In genomic region chr7:11817111-11817710, GRCh38 we compare ENCODE assay signal across 17 cellular contexts. TPM values are rescaled to one million over a fixed set of nuclear protein-coding genes. Genes with fewer than 3 reads are reported as not detected.
DNase-seq lines count a peak whose midpoint lies in the region; TF ChIP-seq lines count a peak whose summit lies in the region.
"Had no signal": no experiment of that assay in that cellular context is flagged by ENCODE, and none has a peak within 500 bp of the region (broad histone marks: within the 10 kb centered on the region; RNA-seq: fewer than 3 reads in every experiment).

No MANE protein-coding gene starts in this region.

- H3K9me2 ChIP-seq in GM23248 (ENCODE audit: insufficient read depth) = no peaks in the 10 kb centered on the region

- H3K4me3 ChIP-seq in H7 (ENCODE audit: insufficient read depth, low read depth, low read length) (no peak overlapping the region), astrocyte of the spinal cord (ENCODE audit: low read depth, low read length) (no peak overlapping the region), osteoblast (ENCODE audit: insufficient read depth, low read length) (no peak overlapping the region), GM23248 (no peak overlapping the region)
- H3K4me3 ChIP-seq: BLaER1 had no signal

- H3K27ac Mint-ChIP-seq in glutamatergic neuron (ENCODE audit: unreplicated experiment) = no peak overlapping the region
- H3K27ac Mint-ChIP-seq: CD4-positive, alpha-beta memory T cell had no signal

- 15 to 22% methylated on average over 4 of the region's 4 CpGs for WGBS in GM23248 (ENCODE audit: low coverage in 1 of 2, low lambda C conversion rate in 2 of 2, missing lambda C conversion rate in 2 of 2), 2 experiments

- H3K4me3 Mint-ChIP-seq in glutamatergic neuron (ENCODE audit: unreplicated experiment) = peak overlapping the region; percentile 4
- H3K4me3 Mint-ChIP-seq: CD4-positive, alpha-beta memory T cell had no signal

- DNase-seq in H7 = peak; percentile 10
- DNase-seq in astrocyte of the spinal cord (ENCODE audit: low read depth, low spot score) = peak; percentile 53
- no peak for DNase-seq in glutamatergic neuron
- DNase-seq in osteoblast (ENCODE audit: insufficient read length, low spot score, missing footprints) = peak; percentile 14
- no peak for DNase-seq in NCI-H2107 treated with DMSO at 0.1 percent for 48 hours (lab: John Stamatoyannopoulos, UW; ENCODE audit: unreplicated experiment)
- DNase-seq in stimulated activated CD4-positive, alpha-beta T cell treated with anti-CD3 and anti-CD28 coated beads, Interleukin-4, amount 100 ng/mL, for 1 hour = no peak
- DNase-seq in GM23248 = no peak
- DNase-seq in KBM-7 = no peak
- DNase-seq: CD4-positive, alpha-beta memory T cell; DMS153; GF-D8; KG1; NCI-H1694 treated with DMSO at 0.1 percent for 48 hours; NCI-H226; NCI-H524 treated with DMSO at 0.1 percent for 48 hours; PC-3 had no signal

- peaks cover 15% of the 10 kb centered on the region for H3K36me3 Mint-ChIP-seq in glutamatergic neuron (ENCODE audit: unreplicated experiment)
- H3K36me3 Mint-ChIP-seq: CD4-positive, alpha-beta memory T cell had no signal

- H3K27ac ChIP-seq in osteoblast (ENCODE audit: low read depth, low read length) = no peak overlapping the region
- H3K27ac ChIP-seq in GM23248 = no peak overlapping the region
- H3K27ac ChIP-seq: BLaER1 had no signal

- H3K27me3 ChIP-seq in H7 (ENCODE audit: control insufficient read depth, insufficient read depth, low read length) = no peaks in the 10 kb centered on the region
- no peaks in the 10 kb centered on the region for H3K27me3 ChIP-seq in osteoblast (ENCODE audit: insufficient read depth, low read length)
- peaks cover 29% of the 10 kb centered on the region; the same call in 1 of the 2 replicates for H3K27me3 ChIP-seq in GM23248 (replicated peaks; ENCODE audit: insufficient read depth)
- H3K27me3 ChIP-seq: BLaER1 had no signal

- H3K9me3 ChIP-seq in osteoblast (ENCODE audit: low read depth, low read length) = no peaks in the 10 kb centered on the region
- no peaks in the 10 kb centered on the region for H3K9me3 ChIP-seq in GM23248 (ENCODE audit: low read depth)
- H3K9me3 ChIP-seq: BLaER1 had no signal

- H3K4me1 ChIP-seq in osteoblast (ENCODE audit: insufficient read depth, low read length) (no peaks in the 10 kb centered on the region), GM23248 (ENCODE audit: insufficient read depth) (no peaks in the 10 kb centered on the region)
- H3K4me1 ChIP-seq: BLaER1 had no signal

- H3K4me2 ChIP-seq in osteoblast (ENCODE audit: insufficient read depth, low read length) (no peak overlapping the region), GM23248 (ENCODE audit: unreplicated experiment) (no peak overlapping the region)
- H3K4me2 ChIP-seq: BLaER1 had no signal

- H2AFZ ChIP-seq in osteoblast (ENCODE audit: low read length) = no peak overlapping the region
- H2AFZ ChIP-seq in GM23248 = no peak overlapping the region

- no peaks in the 10 kb centered on the region for H3K79me2 ChIP-seq in osteoblast (ENCODE audit: insufficient read depth, low read length)
- H3K79me2 ChIP-seq in GM23248 (ENCODE audit: insufficient read depth) = no peaks in the 10 kb centered on the region

- no peak overlapping the region for H3K9ac ChIP-seq in GM23248
- H3K9ac ChIP-seq: BLaER1 had no signal

- in situ Hi-C loops in astrocyte of the spinal cord (cut with HindIII; ENCODE audit: low sequenced_read_pairs) = no loop called here
- in situ Hi-C loops in GM23248 (cut with MboI) = no loop called here
- in situ Hi-C loops in KBM-7 (cut with MboI; ENCODE audit: low pct_unique_long_range_greater_than_20kb, low sequenced_read_pairs) = no loop called here

- TF ChIP-seq CTCF in astrocyte of the spinal cord (IDR thresholded peaks at IDR 0.05; ENCODE audit: low read depth, low read length) = no peak
- no peak for TF ChIP-seq CTCF in glutamatergic neuron (IDR thresholded peaks at IDR 0.05; ENCODE audit: partially characterized antibody, unreplicated experiment)
- TF ChIP-seq CTCF in osteoblast (IDR thresholded peaks at IDR 0.05; ENCODE audit: extremely low read depth, low read depth, low read length) = no peak

- H3K27me3 Mint-ChIP-seq in glutamatergic neuron (ENCODE audit: unreplicated experiment) = peaks cover 2% of the 10 kb centered on the region

- H3K9me3 Mint-ChIP-seq in glutamatergic neuron (ENCODE audit: unreplicated experiment) = peaks cover 7% of the 10 kb centered on the region

- H4K20me1 ChIP-seq in osteoblast (ENCODE audit: insufficient read depth, low read length) (no peaks in the 10 kb centered on the region), GM23248 (ENCODE audit: insufficient read depth) (no peaks in the 10 kb centered on the region)
- H4K20me1 ChIP-seq: BLaER1 had no signal

- no peaks in the 10 kb centered on the region for H3F3A ChIP-seq in GM23248 (ENCODE audit: insufficient read depth)

- H3K4me1 Mint-ChIP-seq in glutamatergic neuron (ENCODE audit: low read depth, unreplicated experiment) = peaks cover 24% of the 10 kb centered on the region
- H3K4me1 Mint-ChIP-seq: CD4-positive, alpha-beta memory T cell had no signal

- H3K36me3 ChIP-seq in H7 (replicated peaks; ENCODE audit: control insufficient read depth, insufficient read depth, low read length) = no peaks in the 10 kb centered on the region
- H3K36me3 ChIP-seq in osteoblast (ENCODE audit: insufficient read depth, low read length) = no peaks in the 10 kb centered on the region
- H3K36me3 ChIP-seq in GM23248 (ENCODE audit: low read depth) = no peaks in the 10 kb centered on the region
- H3K36me3 ChIP-seq: BLaER1 had no signal

RNA-seq across cellular contexts. Expression of gene THSD7A, which starts 14.8 kb away (rescaled TPM):
- 0.18 and 0.69 TPM in 2 replicates for total RNA-seq in H7 (2014; rRNA removed; shearing (Covaris generic))
- total RNA-seq in glutamatergic neuron (ENCODE audit: unreplicated experiment) = 211 TPM
- under 0.01 TPM in 2 replicates for total RNA-seq in osteoblast
- not detected in 2 replicates for total RNA-seq in GM23248 (2014; rRNA removed; shearing (Covaris generic))
- 0.01 TPM in 1 of 2 replicates, not detected in the other for polyA plus RNA-seq in GM23248 (2016; fragmentation: Nextera tagmentation; extraction: Ambion mirVana)
- total RNA-seq: CD4-positive, alpha-beta memory T cell had no signal
- polyA plus RNA-seq: CD4-positive, alpha-beta memory T cell had no signal

Comparison
In these comparisons a context has a peak if more than half of its experiments do, and no peak if none do; other contexts are left out.
1. DNase-seq: peak in H7 (single experiment), astrocyte of the spinal cord (single experiment) and osteoblast (single experiment); none in glutamatergic neuron (single experiment), NCI-H2107 treated with DMSO at 0.1 percent for 48 hours (single experiment), stimulated activated CD4-positive, alpha-beta T cell treated with anti-CD3 and anti-CD28 coated beads, Interleukin-4, amount 100 ng/mL, for 1 hour (single experiment), GM23248 (single experiment) and KBM-7 (single experiment).
2. RNA of gene THSD7A, which starts 14.8 kb away (total RNA-seq): 211 TPM in glutamatergic neuron (single experiment); 0.18 to 0.69 TPM in H7, under 0.01 TPM in osteoblast and not detected in GM23248; every median in the first group is over 100 times any median in the second.